1 cellular context compared by ENCODE assay signal in the genomic region with DNA sequence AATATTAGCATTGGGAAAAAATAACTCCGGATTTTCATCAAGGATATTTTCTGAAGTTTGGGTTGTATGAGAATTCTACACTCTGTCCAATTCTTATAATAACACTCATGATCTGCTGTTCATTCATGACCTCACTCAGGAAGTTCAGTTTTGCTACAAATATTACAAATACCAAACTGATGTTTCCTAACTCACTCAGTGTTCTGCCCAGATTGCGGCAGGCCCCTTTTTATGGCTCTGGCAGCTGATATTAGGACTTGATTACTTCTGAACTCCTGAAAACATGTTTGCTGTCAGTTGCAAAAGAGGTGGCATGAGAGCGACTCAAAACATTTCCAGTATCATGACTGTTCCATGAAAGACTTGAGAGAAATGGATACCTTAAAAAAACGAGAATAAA.
A peak's percentile ranks its signal among the peaks of the same experiment; 100 is the strongest.
TF ChIP-seq lines count a peak whose summit lies in the region.

No MANE protein-coding gene starts in this region.

TF ChIP-seq in HepG2, 621 proteins besides CTCF, POLR2A, EP300 and RAD21 (continued from another document):
- TF ChIP-seq CEBPB (IDR thresholded peaks at IDR 0.05; ENCODE audit: borderline replicate concordance, low read depth, low read length) (peak; percentile 63; the same call in 1 of the 2 replicates), ELF3 (CRISPR knock-in tag; IDR thresholded peaks at IDR 0.05) (0 out of 2 replicates have a peak, but pooled peaks have one; percentile 42), KLF6 (CRISPR knock-in tag; IDR thresholded peaks at IDR 0.05) (no peak), HMG20A (CRISPR knock-in tag; IDR thresholded peaks at IDR 0.05; ENCODE audit: borderline replicate concordance) (peak; percentile 52; the same call in 1 of the 2 replicates), SOX5 (CRISPR knock-in tag; IDR thresholded peaks at IDR 0.05; ENCODE audit: borderline replicate concordance) (peak; percentile 42; the same call in 1 of the 2 replicates), NRL (CRISPR knock-in tag; IDR thresholded peaks at IDR 0.05; ENCODE audit: borderline replicate concordance) (no peak), ZFX (CRISPR knock-in tag; IDR thresholded peaks at IDR 0.05; ENCODE audit: low read depth) (no peak), NCOA2 (CRISPR knock-in tag; IDR thresholded peaks at IDR 0.05) (peak; percentile 38; the same call in 1 of the 2 replicates), SOX13 (IDR thresholded peaks at IDR 0.05) (no peak), SOX13 (CRISPR knock-in tag; conservative IDR thresholded peaks at IDR 0.05 in 1 of 2, IDR thresholded peaks at IDR 0.05 in 1 of 2) (peak in 1 of 2 experiments; percentile 36; a peak in 1 of 4 replicates), GFI1 (CRISPR knock-in tag; IDR thresholded peaks at IDR 0.05; ENCODE audit: borderline replicate concordance) (peak; percentile 61; the same call in 1 of the 2 replicates), TCF7 (IDR thresholded peaks at IDR 0.05; ENCODE audit: low read depth) (0 out of 2 replicates have a peak, but pooled peaks have one; percentile 12), ETV5 (CRISPR knock-in tag; IDR thresholded peaks at IDR 0.05; ENCODE audit: borderline replicate concordance) (peak; percentile 61; the same call in 1 of the 2 replicates)
- TF ChIP-seq, protein P1, sequence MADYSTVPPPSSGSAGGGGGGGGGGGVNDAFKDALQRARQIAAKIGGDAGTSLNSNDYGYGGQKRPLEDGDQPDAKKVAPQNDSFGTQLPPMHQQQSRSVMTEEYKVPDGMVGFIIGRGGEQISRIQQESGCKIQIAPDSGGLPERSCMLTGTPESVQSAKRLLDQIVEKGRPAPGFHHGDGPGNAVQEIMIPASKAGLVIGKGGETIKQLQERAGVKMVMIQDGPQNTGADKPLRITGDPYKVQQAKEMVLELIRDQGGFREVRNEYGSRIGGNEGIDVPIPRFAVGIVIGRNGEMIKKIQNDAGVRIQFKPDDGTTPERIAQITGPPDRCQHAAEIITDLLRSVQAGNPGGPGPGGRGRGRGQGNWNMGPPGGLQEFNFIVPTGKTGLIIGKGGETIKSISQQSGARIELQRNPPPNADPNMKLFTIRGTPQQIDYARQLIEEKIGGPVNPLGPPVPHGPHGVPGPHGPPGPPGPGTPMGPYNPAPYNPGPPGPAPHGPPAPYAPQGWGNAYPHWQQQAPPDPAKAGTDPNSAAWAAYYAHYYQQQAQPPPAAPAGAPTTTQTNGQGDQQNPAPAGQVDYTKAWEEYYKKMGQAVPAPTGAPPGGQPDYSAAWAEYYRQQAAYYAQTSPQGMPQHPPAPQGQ (CRISPR knock-in tag; IDR thresholded peaks at IDR 0.05; ENCODE audit: borderline replicate concordance), result no peak
TF ChIP-seq in HepG2: peak in this region for 17.
